8 cellular contexts compared by ENCODE assay signal in the genomic region with DNA sequence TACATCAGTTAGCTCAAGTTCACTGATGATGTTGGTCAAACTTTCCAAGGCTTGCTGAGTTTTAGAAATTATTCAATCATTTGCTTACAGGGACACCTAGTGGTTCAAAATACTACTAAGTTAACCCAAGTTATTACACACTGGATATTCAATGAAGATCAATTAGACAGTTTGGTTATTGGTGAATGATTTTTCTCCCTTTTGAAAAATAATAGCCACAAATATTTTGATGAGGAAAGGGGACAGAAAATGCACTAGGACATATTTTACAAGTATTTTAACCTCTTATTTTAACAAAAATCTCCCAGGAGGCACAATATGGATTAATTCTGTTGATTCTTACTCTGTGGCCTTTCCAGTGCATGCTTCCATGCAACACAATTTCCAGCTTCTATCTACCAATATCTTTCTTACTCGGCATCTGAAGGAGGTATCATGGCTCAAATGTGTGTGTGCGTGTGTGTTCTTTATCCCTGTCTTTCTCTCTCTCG. TPM values are rescaled to one million over a fixed set of nuclear protein-coding genes. Genes with fewer than 3 reads are reported as not detected.
DNase-seq lines count a peak whose midpoint lies in the region; ATAC-seq, FAIRE-seq and TF ChIP-seq lines count a peak whose summit lies in the region.

No MANE protein-coding gene starts in this region.

- no peak overlapping the region for H3K27ac Mint-ChIP-seq in mesothelial cell of epicardium

- H3K4me2 ChIP-seq in Loucy (ENCODE audit: low read depth, low read length, poor library complexity, severe bottlenecking): no peak overlapping the region

- H2AFZ ChIP-seq in Loucy (ENCODE audit: low read length): no peak overlapping the region

- H3K36me3 Mint-ChIP-seq in mesothelial cell of epicardium: no peaks in the 10 kb centered on the region

- TF ChIP-seq CTCF in Loucy (conservative IDR thresholded peaks at IDR 0.05; ENCODE audit: low read length) (peak; percentile 61), astrocyte of the spinal cord (IDR thresholded peaks at IDR 0.05; ENCODE audit: low read depth, low read length) (peak; percentile 19), liver (IDR thresholded peaks at IDR 0.05; ENCODE audit: low read depth, low read length, missing input control) (peak; percentile 37), mesothelial cell of epicardium (IDR thresholded peaks at IDR 0.05; ENCODE audit: unreplicated experiment) (no peak)

- in situ Hi-C loops in astrocyte of the spinal cord (cut with HindIII; ENCODE audit: low sequenced_read_pairs): no loop called here

- H3K9ac ChIP-seq in Loucy (ENCODE audit: low read depth, low read length, poor library complexity, severe bottlenecking): no peak overlapping the region
- no peak overlapping the region for H3K9ac ChIP-seq in liver (ENCODE audit: low read depth in 1 of 2, low read length in 2 of 2)

- peaks cover 21% of the 10 kb centered on the region for H3K9me3 Mint-ChIP-seq in mesothelial cell of epicardium

- ATAC-seq in GM21367 (IDR thresholded peaks at IDR 0.05; ENCODE audit: unreplicated experiment): no peak

- H3K9me3 ChIP-seq in Loucy (ENCODE audit: insufficient read depth, low read depth, low read length): no peaks in the 10 kb centered on the region
- no peaks in the 10 kb centered on the region for H3K9me3 ChIP-seq in liver (ENCODE audit: control insufficient read depth in 4 of 4, low read length in 3 of 4)

- H4K20me1 ChIP-seq in Loucy (ENCODE audit: insufficient read depth, low read length, poor library complexity, severe bottlenecking): no peaks in the 10 kb centered on the region

- H3K4me3 ChIP-seq in Loucy (ENCODE audit: low read length, poor library complexity, severe bottlenecking) (no peak overlapping the region), astrocyte of the spinal cord (ENCODE audit: low read depth, low read length) (no peak overlapping the region), liver (ENCODE audit: low read depth in 1 of 3, low read length in 3 of 3) (no peak overlapping the region)

- peak; percentile 71 to 74 for TF ChIP-seq RAD21 in liver (IDR thresholded peaks at IDR 0.05)

- H3K27me3 Mint-ChIP-seq in mesothelial cell of epicardium (ENCODE audit: low read depth): no peaks in the 10 kb centered on the region

- no peak overlapping the region for H3K27ac ChIP-seq in liver (ENCODE audit: low read depth in 1 of 2, low read length in 2 of 2)

- DNase-seq in astrocyte of the spinal cord (ENCODE audit: low read depth, low spot score) (peak; percentile 21), mesothelial cell of epicardium (ENCODE audit: low spot score in 2 of 2, unreplicated experiment in 2 of 2) (no peak)
- no peak for DNase-seq in stimulated activated CD4-positive, alpha-beta T cell treated with anti-CD3 and anti-CD28 coated beads, Interleukin-4, amount 100 ng/mL, for 24 hours
- DNase-seq in stimulated activated CD4-positive, alpha-beta T cell treated with anti-CD3 and anti-CD28 coated beads, Interleukin-2, amount 100 ng/mL, for 24 hours: no peak

- no peak overlapping the region for H3K4me3 Mint-ChIP-seq in mesothelial cell of epicardium

- H3K79me2 ChIP-seq in Loucy (ENCODE audit: insufficient read depth, low read length): no peaks in the 10 kb centered on the region

- no peaks in the 10 kb centered on the region for H3K9me2 ChIP-seq in Loucy (replicated peaks; ENCODE audit: low read depth, low read length)

- H3K4me1 ChIP-seq in Loucy (ENCODE audit: insufficient read depth, low read length, poor library complexity, severe bottlenecking) (no peaks in the 10 kb centered on the region), liver (ENCODE audit: control insufficient read depth in 4 of 4, insufficient read depth in 4 of 4, low read length in 3 of 4) (no peaks in the 10 kb centered on the region)

- H3K27me3 ChIP-seq in Loucy (ENCODE audit: insufficient read depth, low read length, poor library complexity, severe bottlenecking): no peaks in the 10 kb centered on the region
- peaks cover 0 to 5% (median 2%) of the 10 kb centered on the region in 4 donors for H3K27me3 ChIP-seq in liver (ENCODE audit: control insufficient read depth in 4 of 4, insufficient read depth in 4 of 4, low read length in 3 of 4)

- FAIRE-seq in G401.6 (lab: Jason Lieb, UNC): peak; percentile 88

- no peaks in the 10 kb centered on the region for H3K4me1 Mint-ChIP-seq in mesothelial cell of epicardium

- H3F3A ChIP-seq in Loucy (ENCODE audit: low read depth): no peaks in the 10 kb centered on the region

- H3K36me3 ChIP-seq in Loucy (ENCODE audit: insufficient read depth, low read length) (no peaks in the 10 kb centered on the region), liver (ENCODE audit: control insufficient read depth in 4 of 4, insufficient read depth in 3 of 4, low read depth in 1 of 4, low read length in 3 of 4) (no peaks in the 10 kb centered on the region)

- 71% methylated on average over 3 of the region's 3 CpGs for whole genome bisulfite sequencing in liver

TF ChIP-seq in liver, 16 proteins besides CTCF, POLR2A, EP300 and RAD21:
- TF ChIP-seq YY1 (IDR thresholded peaks at IDR 0.05) (no peak), FOXA2 (IDR thresholded peaks at IDR 0.05) (no peak), JUND (IDR thresholded peaks at IDR 0.05) (no peak), SP1 (IDR thresholded peaks at IDR 0.05) (no peak), HNF4G (IDR thresholded peaks at IDR 0.05) (no peak), NR2F2 (IDR thresholded peaks at IDR 0.05) (no peak), HNF4A (conservative IDR thresholded peaks at IDR 0.05) (no peak), RXRA (IDR thresholded peaks at IDR 0.05) (no peak), GABPA (IDR thresholded peaks at IDR 0.05 in 1 of 2, conservative IDR thresholded peaks at IDR 0.05 in 1 of 2) (no peak), EGR1 (IDR thresholded peaks at IDR 0.05; ENCODE audit: low read depth in 2 of 2) (no peak)
- TF ChIP-seq, protein P1, sequence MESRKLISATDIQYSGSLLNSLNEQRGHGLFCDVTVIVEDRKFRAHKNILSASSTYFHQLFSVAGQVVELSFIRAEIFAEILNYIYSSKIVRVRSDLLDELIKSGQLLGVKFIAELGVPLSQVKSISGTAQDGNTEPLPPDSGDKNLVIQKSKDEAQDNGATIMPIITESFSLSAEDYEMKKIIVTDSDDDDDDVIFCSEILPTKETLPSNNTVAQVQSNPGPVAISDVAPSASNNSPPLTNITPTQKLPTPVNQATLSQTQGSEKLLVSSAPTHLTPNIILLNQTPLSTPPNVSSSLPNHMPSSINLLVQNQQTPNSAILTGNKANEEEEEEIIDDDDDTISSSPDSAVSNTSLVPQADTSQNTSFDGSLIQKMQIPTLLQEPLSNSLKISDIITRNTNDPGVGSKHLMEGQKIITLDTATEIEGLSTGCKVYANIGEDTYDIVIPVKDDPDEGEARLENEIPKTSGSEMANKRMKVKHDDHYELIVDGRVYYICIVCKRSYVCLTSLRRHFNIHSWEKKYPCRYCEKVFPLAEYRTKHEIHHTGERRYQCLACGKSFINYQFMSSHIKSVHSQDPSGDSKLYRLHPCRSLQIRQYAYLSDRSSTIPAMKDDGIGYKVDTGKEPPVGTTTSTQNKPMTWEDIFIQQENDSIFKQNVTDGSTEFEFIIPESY (IDR thresholded peaks at IDR 0.05): no peak
- TF ChIP-seq, protein P2, sequence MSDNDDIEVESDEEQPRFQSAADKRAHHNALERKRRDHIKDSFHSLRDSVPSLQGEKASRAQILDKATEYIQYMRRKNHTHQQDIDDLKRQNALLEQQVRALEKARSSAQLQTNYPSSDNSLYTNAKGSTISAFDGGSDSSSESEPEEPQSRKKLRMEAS (IDR thresholded peaks at IDR 0.05): no peak
- TF ChIP-seq, protein P3, sequence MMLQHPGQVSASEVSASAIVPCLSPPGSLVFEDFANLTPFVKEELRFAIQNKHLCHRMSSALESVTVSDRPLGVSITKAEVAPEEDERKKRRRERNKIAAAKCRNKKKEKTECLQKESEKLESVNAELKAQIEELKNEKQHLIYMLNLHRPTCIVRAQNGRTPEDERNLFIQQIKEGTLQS (IDR thresholded peaks at IDR 0.05): no peak
TF ChIP-seq in liver: peak in this region for 0.

RNA-seq across cellular contexts. Expression of gene GOLGA6L2, which starts 20.1 kb away (rescaled TPM):
- total RNA-seq in liver: not detected
- polyA plus RNA-seq in liver: not detected
- not detected in 3 replicates for total RNA-seq in mesothelial cell of epicardium
